In genomic region chr1:32612189-32612881, GRCh38 we compare ENCODE assay signal across 1 cellular context.
TF ChIP-seq lines count a peak whose summit lies in the region.

No MANE protein-coding gene starts in this region.

TF ChIP-seq in A549, 52 proteins besides CTCF, POLR2A, EP300 and RAD21 (continued from another document):
- TF ChIP-seq E2F6 (IDR thresholded peaks at IDR 0.05; ENCODE audit: borderline replicate concordance, low read depth), result no peak; the same call in 1 of the 2 replicates
